In genomic region chr5:157948738-157949410, GRCh38 we compare ENCODE assay signal across 8 cellular contexts.
DNase-seq lines count a peak whose midpoint lies in the region; ATAC-seq, FAIRE-seq and TF ChIP-seq lines count a peak whose summit lies in the region.

No MANE protein-coding gene starts in this region.

- H3K4me1 Mint-ChIP-seq in activated naive CD8-positive, alpha-beta T cell treated with anti-CD3 and anti-CD28 coated beads, Interleukin-2, amount 10 ng/mL, durations not matched to agents 7 days and 5 days, result peaks cover 6% of the 10 kb centered on the region

- no peaks in the 10 kb centered on the region for H3K9me3 Mint-ChIP-seq in activated naive CD8-positive, alpha-beta T cell treated with anti-CD3 and anti-CD28 coated beads, Interleukin-2, amount 10 ng/mL, durations not matched to agents 7 days and 5 days

- H3K27me3 ChIP-seq in prostate gland (replicated peaks; ENCODE audit: insufficient read depth), result no peaks in the 10 kb centered on the region

- H3K9me3 ChIP-seq in HEK293 (ENCODE audit: control insufficient read depth, insufficient read depth, low read depth, low read length) (no peaks in the 10 kb centered on the region), prostate gland (no peaks in the 10 kb centered on the region)

- H3K4me3 Mint-ChIP-seq in activated naive CD8-positive, alpha-beta T cell treated with anti-CD3 and anti-CD28 coated beads, Interleukin-2, amount 10 ng/mL, durations not matched to agents 7 days and 5 days, result peak overlapping the region; percentile 51

- H3K27me3 Mint-ChIP-seq in activated naive CD8-positive, alpha-beta T cell treated with anti-CD3 and anti-CD28 coated beads, Interleukin-2, amount 10 ng/mL, durations not matched to agents 7 days and 5 days, result peaks cover 6% of the 10 kb centered on the region

- no peak for TF ChIP-seq POLR2A in prostate gland (IDR thresholded peaks at IDR 0.05)

- CTCF ChIA-PET in HEK293 (lab: Yijun Ruan, JAX), result interaction anchor here (0.6 to 3.4 kb wide), 38 partner anchors 11 to 1183 kb away, joined by 3 to 27 read pairs (median 4); no protein-coding TSS in a partner anchor

- H3K4me1 ChIP-seq in HEK293 (ENCODE audit: control insufficient read depth, insufficient read depth, low read length) (peaks cover 3% of the 10 kb centered on the region; the same call in 1 of the 2 replicates), prostate gland (replicated peaks) (no peaks in the 10 kb centered on the region)

- 17% methylated on average over 11 of the region's 11 CpGs for WGBS in prostate gland

- no peaks in the 10 kb centered on the region for H3K36me3 Mint-ChIP-seq in activated naive CD8-positive, alpha-beta T cell treated with anti-CD3 and anti-CD28 coated beads, Interleukin-2, amount 10 ng/mL, durations not matched to agents 7 days and 5 days

- TF ChIP-seq CTCF in HEK293 (tag by site-specific recombination; IDR thresholded peaks at IDR 0.05) (peak; percentile 71), prostate gland (IDR thresholded peaks at IDR 0.05) (peak; percentile 61 to 90 (median 84))

- intact Hi-C loops in cardiac septum (cut with DNase I), result loop anchor here (5.0 kb wide), 1 partner anchor 132 kb away; no protein-coding TSS in a partner anchor
- intact Hi-C loops in prostate gland (cut with DNase I), result loop anchor here (2.0 to 10.0 kb wide), 2 partner anchors 90 to 124 kb away; partner anchors contain the start of gene CLINT1

- peak; percentile 95 for ATAC-seq in activated naive CD8-positive, alpha-beta T cell treated with anti-CD3 and anti-CD28 coated beads, Interleukin-2, amount 10 ng/mL, durations not matched to agents 7 days and 5 days (ENCODE audit: low read depth)

- H3K36me3 ChIP-seq in HEK293 (ENCODE audit: control insufficient read depth in 2 of 2, insufficient read depth in 1 of 2, low read length in 2 of 2) (no peaks in the 10 kb centered on the region), prostate gland (no peaks in the 10 kb centered on the region)

- no peak overlapping the region for H3K4me3 ChIP-seq in HEK293 (ENCODE audit: low read depth, low read length)
- H3K4me3 ChIP-seq in prostate gland, result no peak overlapping the region

- H3K27ac Mint-ChIP-seq in activated naive CD8-positive, alpha-beta T cell treated with anti-CD3 and anti-CD28 coated beads, Interleukin-2, amount 10 ng/mL, durations not matched to agents 7 days and 5 days, result no peak overlapping the region

- FAIRE-seq in urothelium cell line (lab: Jason Lieb, UNC), result peak; percentile 66

- POLR2A ChIA-PET in HEK293 (lab: Yijun Ruan, JAX), result interaction anchor here (0.7 to 0.9 kb wide), 2 partner anchors 88 to 90 kb away, joined by 3 to 4 read pairs; partner anchors contain the start of gene CLINT1
- POLR2A ChIA-PET in activated naive CD8-positive, alpha-beta T cell treated with anti-CD3 and anti-CD28 coated beads, Interleukin-2, amount 10 ng/mL, durations not matched to agents 7 days and 5 days (lab: Charles Lee), result interaction anchor here (0.6 to 1.0 kb wide), 2 partner anchors 90 to 132 kb away, joined by 3 read pairs; no protein-coding TSS in a partner anchor

- peak; percentile 83 for DNase-seq in GDM1 (lab: John Stamatoyannopoulos, UW)
- DNase-seq in NCI-H1048 (lab: John Stamatoyannopoulos, UW), result peak; percentile 70
- DNase-seq in SKM-1 (lab: John Stamatoyannopoulos, UW; ENCODE audit: unreplicated experiment), result peak; percentile 80
- DNase-seq in activated naive CD8-positive, alpha-beta T cell treated with anti-CD3 and anti-CD28 coated beads, Interleukin-2, amount 10 ng/mL, durations not matched to agents 7 days and 5 days, result peak; percentile 62
- DNase-seq in cardiac septum (ENCODE audit: low spot score), result peak; percentile 89
- peak; percentile 91 for DNase-seq in prostate gland (ENCODE audit: low spot score)
- peak; percentile 83 for DNase-seq in urothelium cell line (ENCODE audit: low spot score)

- no peak overlapping the region for H3K27ac ChIP-seq in HEK293 (ENCODE audit: extremely low read depth, low read depth, low read length)
- H3K27ac ChIP-seq in prostate gland, result peak overlapping the region; percentile 35

TF ChIP-seq in HEK293, 187 proteins besides CTCF, POLR2A, EP300 and RAD21:
- TF ChIP-seq PRDM1 (tag by site-specific recombination; IDR thresholded peaks at IDR 0.05) (peak; percentile 70), ZNF488 (tag by site-specific recombination; IDR thresholded peaks at IDR 0.05) (no peak), ZBTB17 (tag by site-specific recombination; IDR thresholded peaks at IDR 0.05) (peak; percentile 80), ZFP3 (tag by site-specific recombination; IDR thresholded peaks at IDR 0.05; ENCODE audit: low read depth) (no peak), ZNF311 (tag by site-specific recombination; IDR thresholded peaks at IDR 0.05; ENCODE audit: borderline replicate concordance) (no peak), ZNF660 (tag by site-specific recombination; IDR thresholded peaks at IDR 0.05) (peak; percentile 80), ZNF366 (tag by site-specific recombination; conservative IDR thresholded peaks at IDR 0.05) (peak; percentile 43), ZNF654 (tag by site-specific recombination; IDR thresholded peaks at IDR 0.05; ENCODE audit: low read depth) (peak; percentile 56), ZNF335 (tag by site-specific recombination; conservative IDR thresholded peaks at IDR 0.05) (0 out of 2 replicates have a peak, but pooled peaks have one; percentile 26), MZF1 (tag by site-specific recombination; IDR thresholded peaks at IDR 0.05; ENCODE audit: borderline replicate concordance) (0 out of 2 replicates have a peak, but pooled peaks have one; percentile 25), BCL11A (tag by site-specific recombination; IDR thresholded peaks at IDR 0.05; ENCODE audit: low read depth) (no peak)
- TF ChIP-seq, protein P1, sequence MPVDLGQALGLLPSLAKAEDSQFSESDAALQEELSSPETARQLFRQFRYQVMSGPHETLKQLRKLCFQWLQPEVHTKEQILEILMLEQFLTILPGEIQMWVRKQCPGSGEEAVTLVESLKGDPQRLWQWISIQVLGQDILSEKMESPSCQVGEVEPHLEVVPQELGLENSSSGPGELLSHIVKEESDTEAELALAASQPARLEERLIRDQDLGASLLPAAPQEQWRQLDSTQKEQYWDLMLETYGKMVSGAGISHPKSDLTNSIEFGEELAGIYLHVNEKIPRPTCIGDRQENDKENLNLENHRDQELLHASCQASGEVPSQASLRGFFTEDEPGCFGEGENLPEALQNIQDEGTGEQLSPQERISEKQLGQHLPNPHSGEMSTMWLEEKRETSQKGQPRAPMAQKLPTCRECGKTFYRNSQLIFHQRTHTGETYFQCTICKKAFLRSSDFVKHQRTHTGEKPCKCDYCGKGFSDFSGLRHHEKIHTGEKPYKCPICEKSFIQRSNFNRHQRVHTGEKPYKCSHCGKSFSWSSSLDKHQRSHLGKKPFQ (tag by site-specific recombination; IDR thresholded peaks at IDR 0.05), result peak; percentile 81
